Comparison of ENCODE assay signal across 9 cellular contexts in the genomic region with DNA sequence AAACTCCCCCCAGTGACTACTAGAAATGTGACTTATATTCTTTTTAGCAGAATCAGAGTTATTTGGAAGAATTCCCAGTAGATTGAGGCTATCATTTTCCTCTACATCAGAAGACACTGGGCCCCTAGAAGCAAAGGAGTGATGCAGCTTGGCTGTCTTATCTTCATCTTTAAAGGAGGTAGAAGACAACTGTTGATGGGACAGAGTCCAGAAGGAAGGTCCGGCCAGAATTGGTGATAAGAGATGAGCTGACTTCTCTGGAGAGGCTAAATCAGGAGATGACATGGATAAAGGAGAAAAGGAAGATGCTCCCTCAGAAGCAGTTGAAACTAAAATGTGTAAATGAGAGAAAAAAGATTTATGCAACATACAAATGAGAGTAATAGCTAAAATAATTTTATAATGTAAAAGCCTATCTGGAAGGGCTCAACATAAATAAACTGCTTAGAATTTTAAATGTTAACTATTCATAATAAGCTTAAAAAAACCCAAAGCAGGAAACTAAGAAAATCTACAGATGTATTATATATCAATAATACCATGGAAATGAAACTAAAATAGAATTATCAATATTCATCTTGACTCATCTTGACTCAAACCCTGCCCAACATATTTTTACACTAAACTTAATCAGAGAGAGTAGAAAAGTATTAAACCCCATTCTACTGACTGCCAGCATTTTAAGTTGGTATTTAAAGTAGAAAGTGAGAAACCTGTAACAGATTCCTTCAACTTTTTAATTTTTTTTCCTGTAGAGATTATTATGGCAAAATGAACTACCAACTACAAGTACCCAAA.
"Had no signal": no experiment of that assay in that cellular context is flagged by ENCODE, and none has a peak within 500 bp of the region (broad histone marks: within the 10 kb centered on the region; RNA-seq: fewer than 3 reads in every experiment).

No MANE protein-coding gene starts in this region.

- H3K4me1 ChIP-seq: HAP-1 had no signal

- H2AFZ ChIP-seq: GM23248 had no signal

- DNase-seq: GM23248, GOT3, H7, HFFc6, KBM-7 had no signal

- H3K4me3 ChIP-seq: GM23248, HAP-1 had no signal

- H3K9ac ChIP-seq: GM23248 had no signal

- FAIRE-seq: HepG2 had no signal

- H3K27ac ChIP-seq: GM23248, HL-60 had no signal

- H3K27ac Mint-ChIP-seq: HFFc6 had no signal

- H3K4me3 Mint-ChIP-seq: HFFc6 had no signal

- ATAC-seq: HCT116, HepG2 had no signal

- H3K9me3 Mint-ChIP-seq: HFFc6 had no signal

- H3K36me3 ChIP-seq: HAP-1 had no signal
